Comparison of ENCODE assay signal across 8 cellular contexts in genomic region chr16:53703590-53704444, GRCh38. TPM values are rescaled to one million over a fixed set of nuclear protein-coding genes. Genes with fewer than 3 reads are reported as not detected.
DNase-seq lines count a peak whose midpoint lies in the region; ATAC-seq and TF ChIP-seq lines count a peak whose summit lies in the region.

FTO (plus strand) TSS chr16:53704156.
RPGRIP1L (minus strand) TSS chr16:53703859; CDS start chr16:53700723, 3,136 bp downstream.

- H3K27me3 ChIP-seq in ovary (no peaks in the 10 kb centered on the region), tibial artery (no peaks in the 10 kb centered on the region)

- CTCF ChIA-PET in GM10248 (lab: Yijun Ruan, JAX): interaction anchor here (0.8 to 1.4 kb wide), 4 partner anchors 13 to 73 kb away, joined by 3 to 7 read pairs (median 3); no protein-coding TSS in a partner anchor

- H3K4me3 ChIP-seq in ovary (peak within 1 kb of the TSS; percentile 57), tibial artery (peak within 1 kb of the TSS; percentile 66 to 75)

- WGBS in ovary, 3 donors: 0 to 1% (median 0%) methylated on average over 57 of the region's 57 CpGs

- peak within 1 kb of the TSS; percentile 93 for H3K27ac Mint-ChIP-seq in activated naive CD8-positive, alpha-beta T cell treated with anti-CD3 and anti-CD28 coated beads for 36 hours

- TF ChIP-seq EP300 in ovary (IDR thresholded peaks at IDR 0.05): no peak

- H3K36me3 ChIP-seq in ovary (no peaks in the 10 kb centered on the region), tibial artery (no peaks in the 10 kb centered on the region)

- H3K27me3 Mint-ChIP-seq in activated naive CD8-positive, alpha-beta T cell treated with anti-CD3 and anti-CD28 coated beads for 36 hours: no peaks in the 10 kb centered on the region

- H3K4me1 ChIP-seq in ovary (ENCODE audit: insufficient read depth) (peaks cover 4% of the 10 kb centered on the region), tibial artery (peaks cover 0 to 28% (median 14%) of the 10 kb centered on the region in 4 donors)

- peak within 1 kb of the TSS in 1 of 2 donors; percentile 29 for H3K27ac ChIP-seq in ovary
- H3K27ac ChIP-seq in tibial artery: peak within 1 kb of the TSS; percentile 68 to 75

- TF ChIP-seq POLR2A in ovary (IDR thresholded peaks at IDR 0.05): no peak

- peaks cover 27% of the 10 kb centered on the region for H3K4me1 Mint-ChIP-seq in activated naive CD8-positive, alpha-beta T cell treated with anti-CD3 and anti-CD28 coated beads for 36 hours

- ATAC-seq in HG02610 (IDR thresholded peaks at IDR 0.05; ENCODE audit: unreplicated experiment): peak; percentile 99
- peak; percentile 99 for ATAC-seq in Right ventricle myocardium inferior

- DNase-seq in GM10248 (ENCODE audit: extremely low spot score) (peak; percentile 95), NCI-H1092 treated with DMSO at 0.1 percent for 48 hours (lab: John Stamatoyannopoulos, UW) (peak; percentile 99), SKM-1 (lab: John Stamatoyannopoulos, UW; ENCODE audit: unreplicated experiment) (peak; percentile 98), Right ventricle myocardium inferior (ENCODE audit: missing footprints) (peak; percentile 98), ovary (peak; percentile 99 to 100 (median 99)), tibial artery (peak; percentile 99 to 100)
- peak; percentile 96 for DNase-seq in activated naive CD8-positive, alpha-beta T cell treated with anti-CD3 and anti-CD28 coated beads for 36 hours

- TF ChIP-seq CTCF in GM10248 (IDR thresholded peaks at IDR 0.05; ENCODE audit: control extremely low read depth, extremely low read depth, low read depth, missing control alignments) (no peak), ovary (IDR thresholded peaks at IDR 0.05) (no peak), tibial artery (IDR thresholded peaks at IDR 0.05) (peak; percentile 10 to 22)

- H3K36me3 Mint-ChIP-seq in activated naive CD8-positive, alpha-beta T cell treated with anti-CD3 and anti-CD28 coated beads for 36 hours: peaks cover 23% of the 10 kb centered on the region

- no peaks in the 10 kb centered on the region for H3K9me3 Mint-ChIP-seq in activated naive CD8-positive, alpha-beta T cell treated with anti-CD3 and anti-CD28 coated beads for 36 hours

- peak within 1 kb of the TSS; percentile 97 for H3K4me3 Mint-ChIP-seq in activated naive CD8-positive, alpha-beta T cell treated with anti-CD3 and anti-CD28 coated beads for 36 hours

- intact Hi-C loops in Right ventricle myocardium inferior (cut with DNase I) (loop anchor here (10.0 kb wide), 2 partner anchors 649 to 1231 kb away; partner anchors contain the start of genes CHD9, CHD9NB and IRX5), ovary (cut with DNase I) (no loop called here), tibial artery (cut with DNase I; ENCODE audit: low total_unique reads) (no loop called here)

- POLR2A ChIA-PET in GM10248 (lab: Yijun Ruan, JAX): interaction anchor here (0.6 kb wide), 1 partner anchor 496 kb away, joined by 3 read pairs; no protein-coding TSS in a partner anchor

- no peaks in the 10 kb centered on the region for H3K9me3 ChIP-seq in ovary
- no peaks in the 10 kb centered on the region for H3K9me3 ChIP-seq in tibial artery

RNA-seq across cellular contexts. Expression of gene FTO, which starts in this region (rescaled TPM):
- 10 to 100 TPM; 51.1 to 52.7 TPM for total RNA-seq in activated naive CD8-positive, alpha-beta T cell treated with anti-CD3 and anti-CD28 coated beads for 36 hours
- total RNA-seq in Right ventricle myocardium inferior (69.5 TPM), ovary (100 to 1,000 TPM in 2 of 7 donors, 10 to 100 TPM in 5; 70.6 to 105 (median 91.4) TPM)
- 100 to 1,000 TPM in 1 of 2 donors, 10 to 100 TPM in 1; 43.6 to 128 TPM for polyA plus RNA-seq in ovary

RNA-seq across cellular contexts. Expression of gene RPGRIP1L, which starts in this region (rescaled TPM):
- total RNA-seq in activated naive CD8-positive, alpha-beta T cell treated with anti-CD3 and anti-CD28 coated beads for 36 hours: 1 to 10 TPM; 7.1 to 8.4 TPM
- total RNA-seq in Right ventricle myocardium inferior (2.1 TPM), ovary (10 to 100 TPM in 3 of 7 donors, 1 to 10 TPM in 4; 4.8 to 12.1 (median 8.4) TPM)
- 1 to 10 TPM; 1.7 to 7.0 TPM for polyA plus RNA-seq in ovary

Comparison
In these comparisons a context has a peak if more than half of its experiments do, and no peak if none do; other contexts are left out.
1. CTCF ChIP-seq: peak in tibial artery (2 of 2); none in GM10248 (single experiment) and ovary (0 of 3).
2. Peak in every context shown above with its lines, with median percentiles within 50 percentile points of each other: DNase-seq.